In the genomic region with DNA sequence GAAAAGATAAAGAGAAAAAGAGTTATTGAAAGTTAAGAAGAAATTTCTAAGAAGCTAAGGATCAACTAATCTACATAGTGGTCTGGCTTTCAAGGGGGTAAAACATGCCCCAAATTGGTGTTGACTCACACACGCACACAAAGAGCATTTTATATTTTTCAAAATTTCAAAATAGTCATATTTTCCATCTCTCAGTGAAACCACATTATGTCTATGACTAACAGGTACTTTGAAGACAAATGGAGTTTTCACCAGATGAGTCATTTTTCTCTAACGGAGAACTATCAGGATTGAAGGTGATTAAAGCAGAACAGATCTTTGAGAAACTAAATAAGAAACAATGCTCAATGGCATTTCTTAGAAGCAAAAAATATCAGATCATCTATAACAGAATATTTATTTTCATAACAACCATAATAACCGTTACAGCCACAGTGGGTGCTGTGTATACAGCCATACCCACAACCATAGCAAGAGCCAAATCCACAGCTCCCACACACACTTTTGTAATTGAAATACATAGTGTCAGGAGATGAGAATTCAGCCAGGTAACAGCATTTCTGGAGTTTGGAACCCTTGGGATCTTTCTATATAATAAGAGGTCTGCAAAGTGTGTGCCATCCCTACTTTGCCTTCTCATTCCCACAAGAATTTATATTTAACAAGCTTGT, we compare ENCODE assay signal across 13 cellular contexts. TPM values are rescaled to one million over a fixed set of nuclear protein-coding genes. Genes with fewer than 3 reads are reported as not detected.
DNase-seq lines count a peak whose midpoint lies in the region; ATAC-seq, FAIRE-seq and TF ChIP-seq lines count a peak whose summit lies in the region.
"Had no signal": no experiment of that assay in that cellular context is flagged by ENCODE, and none has a peak within 500 bp of the region (broad histone marks: within the 10 kb centered on the region; RNA-seq: fewer than 3 reads in every experiment).

A gene with protein sequence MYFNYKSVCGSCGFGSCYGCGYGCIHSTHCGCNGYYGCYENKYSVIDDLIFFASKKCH (minus strand): TSS at position 539 of the 671 bp plus-strand sequence. CDS start 18 bp downstream, at position 521.

- H3K4me1 Mint-ChIP-seq in activated CD8-positive, alpha-beta T cell treated with anti-CD3 and anti-CD28 coated beads for 36 hours (ENCODE audit: low read depth): peaks cover 25% of the 10 kb centered on the region

- ATAC-seq in GM19372 (IDR thresholded peaks at IDR 0.05; ENCODE audit: low read depth, unreplicated experiment) (peak; percentile 48), HG03442 (IDR thresholded peaks at IDR 0.05; ENCODE audit: unreplicated experiment) (peak; percentile 72)
- peak; percentile 85 for ATAC-seq in activated CD8-positive, alpha-beta T cell treated with anti-CD3 and anti-CD28 coated beads for 36 hours
- ATAC-seq: mucosa of descending colon had no signal

- H3K27me3 Mint-ChIP-seq in activated CD8-positive, alpha-beta T cell treated with anti-CD3 and anti-CD28 coated beads for 36 hours: peaks cover 4% of the 10 kb centered on the region

- POLR2A ChIA-PET in activated CD8-positive, alpha-beta T cell treated with anti-CD3 and anti-CD28 coated beads for 36 hours (lab: Charles Lee): no interaction called here

- intact Hi-C loops in activated CD8-positive, alpha-beta T cell treated with anti-CD3 and anti-CD28 coated beads for 36 hours (cut with micrococcal nuclease): no loop called here

- TF ChIP-seq CTCF in activated CD8-positive, alpha-beta T cell treated with anti-CD3 and anti-CD28 coated beads for 36 hours (IDR thresholded peaks at IDR 0.05): no peak

- peaks cover 2% of the 10 kb centered on the region for H3K36me3 Mint-ChIP-seq in activated CD8-positive, alpha-beta T cell treated with anti-CD3 and anti-CD28 coated beads for 36 hours (ENCODE audit: low read depth)

- H3K4me3 Mint-ChIP-seq in activated CD8-positive, alpha-beta T cell treated with anti-CD3 and anti-CD28 coated beads for 36 hours: no peak within 1 kb of the TSS

- in situ Hi-C loops in KBM-7 (cut with MboI; ENCODE audit: low pct_unique_long_range_greater_than_20kb, low sequenced_read_pairs): no loop called here

- CTCF ChIA-PET in activated CD8-positive, alpha-beta T cell treated with anti-CD3 and anti-CD28 coated beads for 36 hours (lab: Charles Lee): no interaction called here

- H3K27ac Mint-ChIP-seq in activated CD8-positive, alpha-beta T cell treated with anti-CD3 and anti-CD28 coated beads for 36 hours: peak within 1 kb of the TSS; percentile 78

- peak; percentile 90 for FAIRE-seq in islet of Langerhans (lab: Jason Lieb, UNC)
- FAIRE-seq in frontal cortex (lab: Jason Lieb, UNC): no peak
- FAIRE-seq: endometrium had no signal

- DNase-seq in activated CD8-positive, alpha-beta T cell treated with anti-CD3 and anti-CD28 coated beads for 36 hours: peak; percentile 48
- DNase-seq in NCI-H345 treated with DMSO at 0.1 percent for 48 hours (lab: John Stamatoyannopoulos, UW; ENCODE audit: unreplicated experiment) (no peak), frontal cortex (ENCODE audit: low spot score in 2 of 2) (no peak), KBM-7 (no peak)
- DNase-seq: amygdala, mucosa of descending colon, NCI-H2171, Peyer's patch had no signal

- peaks cover 10% of the 10 kb centered on the region for H3K9me3 Mint-ChIP-seq in activated CD8-positive, alpha-beta T cell treated with anti-CD3 and anti-CD28 coated beads for 36 hours

RNA-seq across cellular contexts. Expression of the gene that starts here (rescaled TPM):
- total RNA-seq in activated CD8-positive, alpha-beta T cell treated with anti-CD3 and anti-CD28 coated beads for 36 hours: not detected
- total RNA-seq in frontal cortex: not detected
- total RNA-seq: mucosa of descending colon, Peyer's patch, right atrium auricular region had no signal

Comparison
In these comparisons a context has a peak if more than half of its experiments do, and no peak if none do; other contexts are left out.
1. Peak in DNase-seq and ATAC-seq in activated CD8-positive, alpha-beta T cell treated with anti-CD3 and anti-CD28 coated beads for 36 hours; RNA of the gene not detected or under 1 TPM.